19 cellular contexts compared by ENCODE assay signal in the genomic region with DNA sequence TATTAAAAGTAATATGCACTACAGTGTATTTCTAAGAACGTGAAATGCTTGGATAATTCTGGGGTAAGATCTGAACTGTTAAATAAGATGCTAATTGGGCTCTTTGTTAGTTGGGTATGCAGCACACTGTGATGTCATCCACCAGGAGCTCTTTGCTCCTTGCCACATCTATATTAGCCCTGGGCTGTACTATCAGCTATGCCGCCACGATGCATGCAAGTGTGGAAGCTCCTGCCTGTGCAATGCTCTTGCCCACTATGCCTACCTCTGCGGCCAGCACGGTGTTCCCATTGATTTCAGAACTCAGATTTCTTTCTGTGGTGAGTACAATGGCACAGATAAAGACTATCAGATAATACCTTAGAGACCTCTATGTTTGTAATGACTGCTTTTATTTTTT.
DNase-seq lines count a peak whose midpoint lies in the region; ATAC-seq and TF ChIP-seq lines count a peak whose summit lies in the region.
"Had no signal": no experiment of that assay in that cellular context is flagged by ENCODE, and none has a peak within 500 bp of the region (broad histone marks: within the 10 kb centered on the region; RNA-seq: fewer than 3 reads in every experiment).

No MANE protein-coding gene starts in this region.

- H2AK5ac ChIP-seq in mesendoderm (ENCODE audit: low read length) = no peak overlapping the region

- no peaks in the 10 kb centered on the region for H3K4me1 ChIP-seq in mesendoderm (ENCODE audit: control insufficient read depth, low read depth, low read length)
- H3K4me1 ChIP-seq: Caco-2 had no signal

- CTCF ChIA-PET in WTC11 (lab: Charles Lee) = interaction anchor here (0.7 to 1.5 kb wide), 2 partner anchors 70 to 78 kb away, joined by 4 to 8 read pairs; no protein-coding TSS in a partner anchor

- no peak overlapping the region for H2BK15ac ChIP-seq in mesendoderm (replicated peaks; ENCODE audit: low read depth)

- H3K36me3 ChIP-seq in mesendoderm (ENCODE audit: control insufficient read depth, insufficient read depth, low read length) = no peaks in the 10 kb centered on the region
- H3K36me3 ChIP-seq: BLaER1 treated with 17β-estradiol and CSF1 and Interleukin-3, amounts not matched to agents 10 nM and 100 nM had no signal

- no peaks in the 10 kb centered on the region for H3K4me1 Mint-ChIP-seq in WTC11
- H3K4me1 Mint-ChIP-seq in HFFc6 (ENCODE audit: low read depth) = peaks cover 67% of the 10 kb centered on the region
- H3K4me1 Mint-ChIP-seq: B cell had no signal

- no peaks in the 10 kb centered on the region for H3K27me3 Mint-ChIP-seq in WTC11 (ENCODE audit: low read depth)
- no peaks in the 10 kb centered on the region; the same call in 1 of the 2 replicates for H3K27me3 Mint-ChIP-seq in HFFc6 (ENCODE audit: insufficient read depth)

- H3K23ac ChIP-seq in mesendoderm (ENCODE audit: low read length) = no peak overlapping the region

- no peak for TF ChIP-seq CTCF in WTC11 (IDR thresholded peaks at IDR 0.05)
- no peak for TF ChIP-seq CTCF in HFFc6 (IDR thresholded peaks at IDR 0.05)

- H3K4me3 Mint-ChIP-seq in WTC11 (no peak overlapping the region), HFFc6 (no peak overlapping the region)
- H3K4me3 Mint-ChIP-seq: B cell; CD4-positive, alpha-beta T cell; CD8-positive, alpha-beta T cell had no signal

- H2BK5ac ChIP-seq in mesendoderm (ENCODE audit: low read length) = no peak overlapping the region

- no peak overlapping the region for H4K5ac ChIP-seq in mesendoderm (ENCODE audit: low read length)

- H3K27ac ChIP-seq in mesendoderm (ENCODE audit: low read depth, low read length) = no peak overlapping the region
- H3K27ac ChIP-seq: 22Rv1; A549; BLaER1 treated with 17β-estradiol and CSF1 and Interleukin-3, amounts not matched to agents 10 nM and 100 nM; C4-2B had no signal

- H3K4ac ChIP-seq in mesendoderm (ENCODE audit: low read depth, low read length) = no peak overlapping the region

- no peak overlapping the region for H2BK120ac ChIP-seq in mesendoderm (ENCODE audit: low read depth, low read length)

- POLR2A ChIA-PET in WTC11 (lab: Charles Lee) = no interaction called here

- no peak overlapping the region for H3K4me2 ChIP-seq in mesendoderm (ENCODE audit: low read length)
- H3K4me2 ChIP-seq: A549; BLaER1 treated with 17β-estradiol and CSF1 and Interleukin-3, amounts not matched to agents 10 nM and 100 nM had no signal

- H3K4me3 ChIP-seq in mesendoderm (ENCODE audit: low read length) = no peak overlapping the region
- H3K4me3 ChIP-seq: A549; BLaER1 treated with 17β-estradiol and CSF1 and Interleukin-3, amounts not matched to agents 10 nM and 100 nM; GM12878 had no signal

- H3K36me3 Mint-ChIP-seq in WTC11 = no peaks in the 10 kb centered on the region
- H3K36me3 Mint-ChIP-seq in HFFc6 (ENCODE audit: low read depth) = no peaks in the 10 kb centered on the region
- H3K36me3 Mint-ChIP-seq: CD8-positive, alpha-beta T cell had no signal

- H3K9ac ChIP-seq in mesendoderm (ENCODE audit: low read length) = no peak overlapping the region
- H3K9ac ChIP-seq: BLaER1 treated with 17β-estradiol and CSF1 and Interleukin-3, amounts not matched to agents 10 nM and 100 nM had no signal

- no peak overlapping the region for H3K27ac Mint-ChIP-seq in WTC11
- no peak overlapping the region for H3K27ac Mint-ChIP-seq in HFFc6
- H3K27ac Mint-ChIP-seq: B cell; CD4-positive, alpha-beta T cell; CD8-positive, alpha-beta T cell had no signal

- H3K9me3 Mint-ChIP-seq in WTC11 (no peaks in the 10 kb centered on the region), HFFc6 (no peaks in the 10 kb centered on the region)
- H3K9me3 Mint-ChIP-seq: CD4-positive, alpha-beta T cell; CD8-positive, alpha-beta T cell had no signal

- peak; percentile 5 for DNase-seq in ELF-1 (ENCODE audit: low read depth, low spot score)
- no peak for DNase-seq in WTC11 (ENCODE audit: low spot score)
- peak; percentile 25 for DNase-seq in mesendoderm
- no peak for DNase-seq in HT-29 (ENCODE audit: low spot score)
- DNase-seq in stimulated activated CD4-positive, alpha-beta T cell treated with anti-CD3 and anti-CD28 coated beads, Interleukin-12 subunit alpha, Interleukin-12 subunit beta, amount 100 ng/mL, for 4 hours = no peak
- no peak for DNase-seq in HFFc6
- DNase-seq: AML-193; Caco-2; Calu3; CD4-positive, alpha-beta T cell; CD8-positive, alpha-beta T cell; DMS79 treated with DMSO at 0.1 percent for 48 hours; GDM1 had no signal

- peak; percentile 47; the same call in 1 of the 2 replicates for ATAC-seq in WTC11
- ATAC-seq: A549; CD8-positive, alpha-beta T cell; GM12878 had no signal

- no peaks in the 10 kb centered on the region for H3K79me1 ChIP-seq in mesendoderm (ENCODE audit: low read length)

- H3K79me2 ChIP-seq in mesendoderm (ENCODE audit: control insufficient read depth, insufficient read depth, low read length) = no peaks in the 10 kb centered on the region

- no peaks in the 10 kb centered on the region for H3K27me3 ChIP-seq in mesendoderm (ENCODE audit: insufficient read depth, low read length, poor library complexity)
- H3K27me3 ChIP-seq: BLaER1 treated with 17β-estradiol and CSF1 and Interleukin-3, amounts not matched to agents 10 nM and 100 nM had no signal

- no peak overlapping the region for H3K18ac ChIP-seq in mesendoderm (ENCODE audit: low read length)

- no peak overlapping the region for H3K56ac ChIP-seq in mesendoderm (ENCODE audit: low read length)

- WGBS in mesendoderm (ENCODE audit: extremely low coverage, insufficient coverage, low lambda C conversion rate) = no CpG with 5 or more reads among the region's 5 CpGs

- no peak overlapping the region for H4K8ac ChIP-seq in mesendoderm (ENCODE audit: low read depth, low read length)

TF ChIP-seq in WTC11, 78 proteins besides CTCF, POLR2A, EP300 and RAD21 (continues in another document):
- no peak for TF ChIP-seq OVOL2 (CRISPR knock-in tag; IDR thresholded peaks at IDR 0.05; ENCODE audit: borderline replicate concordance)
- TF ChIP-seq, protein P1, sequence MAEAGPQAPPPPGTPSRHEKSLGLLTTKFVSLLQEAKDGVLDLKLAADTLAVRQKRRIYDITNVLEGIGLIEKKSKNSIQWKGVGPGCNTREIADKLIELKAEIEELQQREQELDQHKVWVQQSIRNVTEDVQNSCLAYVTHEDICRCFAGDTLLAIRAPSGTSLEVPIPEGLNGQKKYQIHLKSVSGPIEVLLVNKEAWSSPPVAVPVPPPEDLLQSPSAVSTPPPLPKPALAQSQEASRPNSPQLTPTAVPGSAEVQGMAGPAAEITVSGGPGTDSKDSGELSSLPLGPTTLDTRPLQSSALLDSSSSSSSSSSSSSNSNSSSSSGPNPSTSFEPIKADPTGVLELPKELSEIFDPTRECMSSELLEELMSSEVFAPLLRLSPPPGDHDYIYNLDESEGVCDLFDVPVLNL (CRISPR knock-in tag; IDR thresholded peaks at IDR 0.05; ENCODE audit: borderline replicate concordance, low read depth) = no peak
- TF ChIP-seq TEAD4 (CRISPR knock-in tag; IDR thresholded peaks at IDR 0.05) = no peak
- no peak for TF ChIP-seq ZNF263 (CRISPR knock-in tag; IDR thresholded peaks at IDR 0.05; ENCODE audit: low read depth)
- TF ChIP-seq FOXP4 (CRISPR knock-in tag; IDR thresholded peaks at IDR 0.05) = no peak
- TF ChIP-seq GRHL2 (CRISPR knock-in tag; IDR thresholded peaks at IDR 0.05; ENCODE audit: insufficient replicate concordance, severe bottlenecking) = no peak
- TF ChIP-seq MLX (CRISPR knock-in tag; IDR thresholded peaks at IDR 0.05) = no peak
- no peak for TF ChIP-seq ATF2 (CRISPR knock-in tag; IDR thresholded peaks at IDR 0.05; ENCODE audit: borderline replicate concordance, low read depth)
- no peak for TF ChIP-seq USF1 (CRISPR knock-in tag; IDR thresholded peaks at IDR 0.05)

Comparison
In these comparisons a context has a peak if more than half of its experiments do, and no peak if none do; other contexts are left out.
1. DNase-seq: peak in ELF-1 (single experiment) and mesendoderm (single experiment); none in WTC11 (single experiment), HT-29 (single experiment), stimulated activated CD4-positive, alpha-beta T cell treated with anti-CD3 and anti-CD28 coated beads, Interleukin-12 subunit alpha, Interleukin-12 subunit beta, amount 100 ng/mL, for 4 hours (single experiment) and HFFc6 (single experiment).